In the genomic region with DNA sequence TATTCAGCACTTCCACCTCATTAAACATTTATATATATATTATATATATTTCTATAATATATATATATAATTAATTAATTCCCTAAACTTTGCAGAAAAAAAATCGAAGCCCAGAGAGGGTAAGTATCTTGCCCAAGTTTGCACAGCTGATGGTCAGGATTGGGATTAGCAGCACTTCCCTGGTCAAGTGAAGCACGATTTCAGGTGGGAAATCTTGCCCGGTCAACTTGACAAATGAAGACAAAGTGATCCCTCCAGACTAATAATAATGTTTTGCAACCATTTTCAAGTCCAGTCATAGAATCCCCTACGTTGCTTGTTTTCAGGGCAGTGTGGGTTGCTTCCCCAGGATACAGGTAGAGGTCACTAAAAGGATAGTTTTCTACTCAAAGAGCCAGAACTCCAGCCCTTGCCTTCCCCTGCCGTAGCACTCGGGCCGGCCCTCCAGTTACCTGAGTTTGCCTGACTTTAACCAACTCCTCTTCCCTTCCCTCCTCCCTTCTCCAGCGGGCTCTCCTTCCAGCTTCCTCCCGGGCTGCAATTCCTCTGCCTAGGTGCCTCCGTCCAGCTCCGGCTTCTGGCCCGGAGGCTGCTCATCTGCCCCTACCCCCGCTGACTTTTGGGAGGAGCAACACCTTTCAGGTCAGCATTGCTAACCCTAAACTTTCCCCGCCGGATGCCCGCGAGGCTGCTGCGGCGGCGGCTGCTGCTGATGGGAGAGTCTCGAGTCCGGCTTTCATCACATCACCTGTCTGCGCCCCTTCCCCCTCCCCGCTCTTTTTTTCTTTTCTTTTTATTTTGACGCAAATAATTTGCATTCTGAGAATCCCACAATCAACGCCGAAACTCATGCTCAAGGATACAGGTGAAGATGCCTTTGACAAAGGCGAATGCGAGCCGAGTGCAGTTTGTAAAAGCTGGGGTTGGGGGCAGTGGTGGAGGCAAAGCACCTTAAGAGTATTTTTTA, we compare ENCODE assay signal across 8 cellular contexts. TPM values are rescaled to one million over a fixed set of nuclear protein-coding genes. Genes with fewer than 3 reads are reported as not detected.
A peak's percentile ranks its signal among the peaks of the same experiment; 100 is the strongest.
DNase-seq lines count a peak whose midpoint lies in the region; ATAC-seq, FAIRE-seq and TF ChIP-seq lines count a peak whose summit lies in the region.

No MANE protein-coding gene starts in this region.

- TF ChIP-seq CTCF in RWPE1 (conservative IDR thresholded peaks at IDR 0.05; ENCODE audit: low read depth) = no peak
- no peak for TF ChIP-seq CTCF in fibroblast of lung (conservative IDR thresholded peaks at IDR 0.05 in 1 of 2, IDR thresholded peaks at IDR 0.05 in 1 of 2; ENCODE audit: low read depth in 1 of 2, low read length in 2 of 2)
- peak in 3 of 4 donors; percentile 14 to 50 (median 38) for TF ChIP-seq CTCF in pancreas (IDR thresholded peaks at IDR 0.05)

- CTCF ChIA-PET in RWPE1 (lab: Yijun Ruan, JAX) = interaction anchor here (0.6 to 1.2 kb wide), 6 partner anchors 12 to 355 kb away, joined by 3 to 8 read pairs (median 3); no protein-coding TSS in a partner anchor

- no peaks in the 10 kb centered on the region for H3K79me2 ChIP-seq in fibroblast of lung (ENCODE audit: control insufficient read depth, insufficient read depth, low read length)

- no peak overlapping the region for H3K9ac ChIP-seq in fibroblast of lung (ENCODE audit: insufficient read depth, low read length)

- POLR2A ChIA-PET in RWPE1 (lab: Yijun Ruan, JAX; ENCODE audit: low non-redundant PET) = no interaction called here

- peaks cover 33% of the 10 kb centered on the region for H3K27me3 ChIP-seq in fibroblast of lung (ENCODE audit: control insufficient read depth, insufficient read depth, low read length)
- H3K27me3 ChIP-seq in pancreas = no peaks in the 10 kb centered on the region

- no peaks in the 10 kb centered on the region for H3K9me3 ChIP-seq in fibroblast of lung (ENCODE audit: control insufficient read depth, insufficient read depth, low read depth, low read length)
- no peaks in the 10 kb centered on the region for H3K9me3 ChIP-seq in pancreas

- DNase-seq in stimulated activated CD4-positive, alpha-beta T cell treated with anti-CD3 and anti-CD28 coated beads, Interleukin-15, amount 100 ng/mL, for 24 hours = peak; percentile 14
- no peak for DNase-seq in stimulated activated CD4-positive, alpha-beta T cell treated with anti-CD3 and anti-CD28 coated beads, Interleukin-1b, Interleukin-23, amount 100 ng/mL, for 48 hours
- DNase-seq in RWPE1 (ENCODE audit: low spot score) (peak; percentile 44), fibroblast of lung (ENCODE audit: low read depth in 2 of 2) (no peak), pancreas (peak; percentile 73 to 83 (median 76))
- DNase-seq in activated effector memory CD4-positive, alpha-beta T cell treated with Interleukin-2 at 50 U/mL for 16 hours = no peak

- no peak overlapping the region for H3K27ac ChIP-seq in RWPE1
- H3K27ac ChIP-seq in fibroblast of lung (ENCODE audit: insufficient read depth, low read length) = no peak overlapping the region
- H3K27ac ChIP-seq in pancreas = peak overlapping the region; percentile 48 to 94 (median 82)

- FAIRE-seq in pancreas (lab: Jason Lieb, UNC) = no peak

- H3K4me3 ChIP-seq in fibroblast of lung (replicated peaks in 1 of 4; ENCODE audit: control extremely low read depth in 1 of 4, insufficient read depth in 1 of 4, low read depth in 3 of 4, low read length in 4 of 4) (peak overlapping the region in 3 of 4 experiments; percentile 19 to 42 (median 40)), pancreas (peak overlapping the region; percentile 32 to 66 (median 52))

- ATAC-seq in HG02885 (IDR thresholded peaks at IDR 0.05; ENCODE audit: poor library complexity, unreplicated experiment) (peak; percentile 74), pancreas (peak; percentile 90 to 92 (median 92)), GM21515 (IDR thresholded peaks at IDR 0.05; ENCODE audit: unreplicated experiment) (no peak)

- intact Hi-C loops in pancreas (cut with DNase I) = no loop called here

- H3K4me2 ChIP-seq in fibroblast of lung (ENCODE audit: extremely low read depth, insufficient read depth, low read length) = peak overlapping the region; percentile 87

- H3K36me3 ChIP-seq in fibroblast of lung (ENCODE audit: control insufficient read depth, insufficient read depth, low read length) (no peaks in the 10 kb centered on the region), pancreas (no peaks in the 10 kb centered on the region)

- no peak overlapping the region for H2AFZ ChIP-seq in fibroblast of lung (ENCODE audit: low read length)

- H3K4me1 ChIP-seq in fibroblast of lung (ENCODE audit: control insufficient read depth, extremely low read depth, insufficient read depth, low read length) = no peaks in the 10 kb centered on the region
- H3K4me1 ChIP-seq in pancreas = peaks cover 0 to 2% (median 0%) of the 10 kb centered on the region in 3 donors

- 3% methylated on average over 30 of the region's 30 CpGs for WGBS in pancreas, 2 donors

- H4K20me1 ChIP-seq in fibroblast of lung (ENCODE audit: control insufficient read depth, extremely low read depth, insufficient read depth, low read length) = no peaks in the 10 kb centered on the region

RNA-seq across cellular contexts. Expression of a gene that starts 0.9 kb away (rescaled TPM):
- total RNA-seq in fibroblast of lung = 0.33 TPM in 1 of 2 replicates, not detected in the other
- 0.41 and 0.45 TPM in 2 replicates for polyA plus RNA-seq in fibroblast of lung
- polyA plus RNA-seq in fibroblast of lung (2012) = 0.06 and 0.30 TPM in 2 replicates
- 0.07 TPM in 1 of 2 replicates, not detected in the other for polyA minus RNA-seq in fibroblast of lung (ENCODE audit: low replicate concordance)
- 10 to 100 TPM in 3 of 6 donors, 1 to 10 TPM in 3; 6.2 to 16.6 (median 11.1) TPM for total RNA-seq in pancreas
- polyA plus RNA-seq in pancreas = 1 to 10 TPM in 1 of 2 donors, under 1 TPM in 1; 0.61 to 1.5 TPM

Comparison
In these comparisons a context has a peak if more than half of its experiments do, and no peak if none do; other contexts are left out.
1. DNase-seq: peak in stimulated activated CD4-positive, alpha-beta T cell treated with anti-CD3 and anti-CD28 coated beads, Interleukin-15, amount 100 ng/mL, for 24 hours (single experiment), RWPE1 (single experiment) and pancreas (6 of 6); none in stimulated activated CD4-positive, alpha-beta T cell treated with anti-CD3 and anti-CD28 coated beads, Interleukin-1b, Interleukin-23, amount 100 ng/mL, for 48 hours (single experiment), fibroblast of lung (0 of 2) and activated effector memory CD4-positive, alpha-beta T cell treated with Interleukin-2 at 50 U/mL for 16 hours (single experiment).
2. H3K27ac ChIP-seq: peak in pancreas (4 of 4); none in RWPE1 (single experiment) and fibroblast of lung (single experiment).
3. CTCF ChIP-seq: peak in pancreas (3 of 4); none in RWPE1 (single experiment) and fibroblast of lung (0 of 2).